ENCODE assay signal across 8 cellular contexts in genomic region chr19:1205114-1206062, GRCh38. TPM values are rescaled to one million over a fixed set of nuclear protein-coding genes. Genes with fewer than 3 reads are reported as not detected.
DNase-seq lines count a peak whose midpoint lies in the region; ATAC-seq and TF ChIP-seq lines count a peak whose summit lies in the region.

A gene with protein sequence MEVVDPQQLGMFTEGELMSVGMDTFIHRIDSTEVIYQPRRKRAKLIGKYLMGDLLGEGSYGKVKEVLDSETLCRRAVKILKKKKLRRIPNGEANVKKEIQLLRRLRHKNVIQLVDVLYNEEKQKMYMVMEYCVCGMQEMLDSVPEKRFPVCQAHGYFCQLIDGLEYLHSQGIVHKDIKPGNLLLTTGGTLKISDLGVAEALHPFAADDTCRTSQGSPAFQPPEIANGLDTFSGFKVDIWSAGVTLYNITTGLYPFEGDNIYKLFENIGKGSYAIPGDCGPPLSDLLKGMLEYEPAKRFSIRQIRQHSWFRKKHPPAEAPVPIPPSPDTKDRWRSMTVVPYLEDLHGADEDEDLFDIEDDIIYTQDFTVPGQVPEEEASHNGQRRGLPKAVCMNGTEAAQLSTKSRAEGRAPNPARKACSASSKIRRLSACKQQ (plus strand): TSS chr19:1205778. CDS start chr19:1206914, 1,136 bp downstream.

- H3K4me3 ChIP-seq in GM12864 (ENCODE audit: low read depth, low read length) (peak within 1 kb of the TSS; percentile 82), parathyroid adenoma (ENCODE audit: low read depth, low read length) (peak within 1 kb of the TSS; percentile 76), tibial artery (peak within 1 kb of the TSS; percentile 67 to 76)

- TF ChIP-seq CTCF in GM12864 (IDR thresholded peaks at IDR 0.05; ENCODE audit: low read depth, low read length, missing control alignments) (no peak), parathyroid adenoma (IDR thresholded peaks at IDR 0.05) (no peak), tibial artery (IDR thresholded peaks at IDR 0.05) (no peak)

- peak within 1 kb of the TSS; percentile 96 for H2AFZ ChIP-seq in parathyroid adenoma

- intact Hi-C loops in Right ventricle myocardium superior (cut with DNase I) = no loop called here
- intact Hi-C loops in tibial artery (cut with DNase I; ENCODE audit: low total_unique reads) = no loop called here

- H3K4me2 ChIP-seq in parathyroid adenoma (ENCODE audit: low read length) = peak within 1 kb of the TSS; percentile 98

- H3K27ac ChIP-seq in parathyroid adenoma (peak within 1 kb of the TSS; percentile 69), tibial artery (peak within 1 kb of the TSS; percentile 88)

- no peaks in the 10 kb centered on the region for H3K9me3 Mint-ChIP-seq in activated naive CD8-positive, alpha-beta T cell treated with anti-CD3 and anti-CD28 coated beads, Interleukin-2, amount 50 U/mL, for 24 hours

- H3K9me3 ChIP-seq in parathyroid adenoma (ENCODE audit: control insufficient read depth, low read length) = no peaks in the 10 kb centered on the region
- H3K9me3 ChIP-seq in tibial artery = no peaks in the 10 kb centered on the region

- peak within 1 kb of the TSS; percentile 87 for H3K27ac Mint-ChIP-seq in activated naive CD8-positive, alpha-beta T cell treated with anti-CD3 and anti-CD28 coated beads, Interleukin-2, amount 50 U/mL, for 24 hours

- no peaks in the 10 kb centered on the region for H3K27me3 Mint-ChIP-seq in activated naive CD8-positive, alpha-beta T cell treated with anti-CD3 and anti-CD28 coated beads, Interleukin-2, amount 50 U/mL, for 24 hours

- H3K4me3 Mint-ChIP-seq in activated naive CD8-positive, alpha-beta T cell treated with anti-CD3 and anti-CD28 coated beads, Interleukin-2, amount 50 U/mL, for 24 hours = peak within 1 kb of the TSS; percentile 90

- peak; percentile 88 for ATAC-seq in HG02678 (IDR thresholded peaks at IDR 0.05; ENCODE audit: unreplicated experiment)
- ATAC-seq in activated naive CD8-positive, alpha-beta T cell treated with anti-CD3 and anti-CD28 coated beads, Interleukin-2, amount 50 U/mL, for 24 hours = peak; percentile 97
- peak; percentile 93 for ATAC-seq in Right ventricle myocardium superior (ENCODE audit: poor library complexity)

- H3K4me1 Mint-ChIP-seq in activated naive CD8-positive, alpha-beta T cell treated with anti-CD3 and anti-CD28 coated beads, Interleukin-2, amount 50 U/mL, for 24 hours = peaks cover 28% of the 10 kb centered on the region

- H3K36me3 Mint-ChIP-seq in activated naive CD8-positive, alpha-beta T cell treated with anti-CD3 and anti-CD28 coated beads, Interleukin-2, amount 50 U/mL, for 24 hours (ENCODE audit: low read depth) = peaks cover 3% of the 10 kb centered on the region

- DNase-seq in GM12864 (ENCODE audit: low read depth) = peak; percentile 80
- peak; percentile 98 to 99 (median 98) for DNase-seq in NCI-H1417 (lab: John Stamatoyannopoulos, UW)
- peak; percentile 88 for DNase-seq in SW480 (ENCODE audit: low spot score)
- DNase-seq in activated naive CD8-positive, alpha-beta T cell treated with anti-CD3 and anti-CD28 coated beads, Interleukin-2, amount 50 U/mL, for 24 hours = peak; percentile 100
- peak; percentile 100 for DNase-seq in Right ventricle myocardium superior
- peak; percentile 97 to 99 for DNase-seq in tibial artery

- peaks cover 19% of the 10 kb centered on the region for H3K79me2 ChIP-seq in parathyroid adenoma

- H3K9ac ChIP-seq in parathyroid adenoma = no peak within 1 kb of the TSS

- H3K4me1 ChIP-seq in parathyroid adenoma = peaks cover 6% of the 10 kb centered on the region
- H3K4me1 ChIP-seq in tibial artery = peaks cover 0 to 39% (median 26%) of the 10 kb centered on the region in 4 donors

- H3K36me3 ChIP-seq in parathyroid adenoma (ENCODE audit: control insufficient read depth, insufficient read depth, low read length) = no peaks in the 10 kb centered on the region
- H3K36me3 ChIP-seq in tibial artery = peaks cover 0 to 7% (median 0%) of the 10 kb centered on the region in 3 donors

- no peaks in the 10 kb centered on the region for H3K27me3 ChIP-seq in parathyroid adenoma (ENCODE audit: control insufficient read depth, insufficient read depth, low read length)
- no peaks in the 10 kb centered on the region for H3K27me3 ChIP-seq in tibial artery

RNA-seq across cellular contexts. Expression of the gene that starts here (rescaled TPM):
- total RNA-seq in Right ventricle myocardium superior = 54.8 TPM

Comparison
In these comparisons a context has a peak if more than half of its experiments do, and no peak if none do; other contexts are left out.
1. Peak in every context shown above with its lines: DNase-seq, ATAC-seq, H3K4me3 ChIP-seq and H3K27ac ChIP-seq.